Comparison of ENCODE assay signal across 15 cellular contexts in the genomic region with DNA sequence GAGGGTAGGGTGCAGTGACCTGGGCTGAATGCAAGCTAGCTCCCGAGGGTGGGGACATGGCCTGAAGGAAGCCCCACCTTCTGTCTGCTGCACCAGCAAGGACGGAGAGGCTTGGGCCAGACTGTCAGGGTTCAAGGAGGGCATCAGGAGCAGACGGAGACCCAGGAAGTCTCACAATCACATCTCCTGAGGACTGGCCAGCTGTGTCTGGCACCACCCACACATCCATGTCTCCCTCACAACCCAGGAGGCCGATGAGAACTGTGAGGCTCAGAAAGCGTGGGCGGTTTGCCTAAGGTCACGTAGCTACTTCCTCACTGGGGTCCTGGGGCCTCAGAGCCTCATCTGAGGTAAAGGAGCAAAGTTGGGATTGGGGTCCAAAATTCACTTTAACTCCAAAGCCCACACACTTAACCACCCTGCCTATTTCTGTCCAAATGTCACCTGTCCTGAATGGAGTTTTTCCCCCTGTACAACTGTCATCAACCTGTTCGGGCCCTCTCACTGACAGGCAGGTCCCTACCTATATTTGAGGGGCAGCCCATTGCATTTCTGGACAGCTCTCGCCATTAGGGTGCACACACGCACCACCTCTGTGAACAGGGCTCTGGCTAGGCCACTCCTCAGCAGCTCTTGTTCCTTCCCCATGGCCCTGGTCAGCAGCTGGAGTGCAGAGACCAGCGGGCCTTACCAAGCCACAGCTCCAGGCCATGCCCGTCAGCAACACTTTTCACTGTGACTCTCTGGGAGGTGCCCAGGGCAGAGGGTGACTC. TPM values are rescaled to one million over a fixed set of nuclear protein-coding genes. Genes with fewer than 3 reads are reported as not detected.
DNase-seq lines count a peak whose midpoint lies in the region; ATAC-seq and TF ChIP-seq lines count a peak whose summit lies in the region.
"Had no signal": no experiment of that assay in that cellular context is flagged by ENCODE, and none has a peak within 500 bp of the region (broad histone marks: within the 10 kb centered on the region; RNA-seq: fewer than 3 reads in every experiment).

No MANE protein-coding gene starts in this region.

- H3K4me1 Mint-ChIP-seq in natural killer cell treated with Interleukin-12 subunit alpha and Interleukin-12 subunit beta and Interleukin-15 and Interleukin-18, amount 100 ng/mL, for 72 hours (ENCODE audit: low read depth in 2 of 2), result peaks cover 42 to 45% of the 10 kb centered on the region in 2 donors
- H3K4me1 Mint-ChIP-seq in natural killer cell, result peaks cover 0 to 20% of the 10 kb centered on the region in 2 donors
- peaks cover 42 to 45% of the 10 kb centered on the region in 2 donors for H3K4me1 Mint-ChIP-seq in effector memory CD8-positive, alpha-beta T cell (ENCODE audit: low read depth in 2 of 2)
- H3K4me1 Mint-ChIP-seq in activated CD4-positive, alpha-beta T cell treated with anti-CD3 and anti-CD28 coated beads, Interleukin-2, amount 10 ng/mL, durations not matched to agents 7 days and 5 days, result peaks cover 28% of the 10 kb centered on the region

- in situ Hi-C loops in HAP-1 (cut with MboI; ENCODE audit: low sequenced_read_pairs), result no loop called here

- H3K27me3 Mint-ChIP-seq in natural killer cell treated with Interleukin-12 subunit alpha and Interleukin-12 subunit beta and Interleukin-15 and Interleukin-18, amount 100 ng/mL, for 72 hours, result peaks cover 0 to 8% of the 10 kb centered on the region in 2 donors
- peaks cover 14 to 22% of the 10 kb centered on the region in 2 donors for H3K27me3 Mint-ChIP-seq in natural killer cell (ENCODE audit: low read depth in 2 of 2)
- H3K27me3 Mint-ChIP-seq in effector memory CD8-positive, alpha-beta T cell, result peaks cover 8 to 38% of the 10 kb centered on the region in 2 donors
- peaks cover 6% of the 10 kb centered on the region for H3K27me3 Mint-ChIP-seq in activated CD4-positive, alpha-beta T cell treated with anti-CD3 and anti-CD28 coated beads, Interleukin-2, amount 10 ng/mL, durations not matched to agents 7 days and 5 days

- H3K36me3 Mint-ChIP-seq in natural killer cell treated with Interleukin-12 subunit alpha and Interleukin-12 subunit beta and Interleukin-15 and Interleukin-18, amount 100 ng/mL, for 72 hours, result no peaks in the 10 kb centered on the region
- no peaks in the 10 kb centered on the region for H3K36me3 Mint-ChIP-seq in natural killer cell
- peaks cover 12% of the 10 kb centered on the region for H3K36me3 Mint-ChIP-seq in effector memory CD8-positive, alpha-beta T cell (ENCODE audit: insufficient read depth)
- H3K36me3 Mint-ChIP-seq in activated CD4-positive, alpha-beta T cell treated with anti-CD3 and anti-CD28 coated beads, Interleukin-2, amount 10 ng/mL, durations not matched to agents 7 days and 5 days (ENCODE audit: low read depth), result no peaks in the 10 kb centered on the region
- H3K36me3 Mint-ChIP-seq: activated naive CD4-positive, alpha-beta T cell treated with anti-CD3 and anti-CD28 coated beads, Interleukin-2, amount 50 U/mL, for 24 hours; WTC11 had no signal

- no peak for ATAC-seq in natural killer cell treated with Interleukin-12 subunit alpha and Interleukin-12 subunit beta and Interleukin-15 and Interleukin-18, amount 100 ng/mL, for 72 hours
- no peak for ATAC-seq in natural killer cell
- ATAC-seq in effector memory CD8-positive, alpha-beta T cell (replicated peaks), result no peak
- ATAC-seq in GM18870 (IDR thresholded peaks at IDR 0.05; ENCODE audit: unreplicated experiment), result no peak
- ATAC-seq: gastroesophageal sphincter, WTC11 had no signal

- intact Hi-C loops in natural killer cell (cut with micrococcal nuclease) (no loop called here), stomach (cut with DNase I; ENCODE audit: low total_unique reads) (no loop called here)

- WGBS in stomach, 5 donors, result 79 to 83% (median 81%) methylated on average over 10 to 12 of the region's 12 CpGs

- H3K9me3 ChIP-seq in stomach, result no peaks in the 10 kb centered on the region
- no peaks in the 10 kb centered on the region for H3K9me3 ChIP-seq in HAP-1
- H3K9me3 ChIP-seq: colonic mucosa, gastroesophageal sphincter, spleen had no signal

- H3K27me3 ChIP-seq in stomach (peaks cover 0 to 18% (median 7%) of the 10 kb centered on the region in 3 donors), HAP-1 (ENCODE audit: low read depth) (no peaks in the 10 kb centered on the region)

- H3K9me3 Mint-ChIP-seq in natural killer cell treated with Interleukin-12 subunit alpha and Interleukin-12 subunit beta and Interleukin-15 and Interleukin-18, amount 100 ng/mL, for 72 hours, result no peaks in the 10 kb centered on the region
- H3K9me3 Mint-ChIP-seq in natural killer cell, result no peaks in the 10 kb centered on the region
- no peaks in the 10 kb centered on the region for H3K9me3 Mint-ChIP-seq in effector memory CD8-positive, alpha-beta T cell
- H3K9me3 Mint-ChIP-seq in activated CD4-positive, alpha-beta T cell treated with anti-CD3 and anti-CD28 coated beads, Interleukin-2, amount 10 ng/mL, durations not matched to agents 7 days and 5 days, result no peaks in the 10 kb centered on the region
- H3K9me3 Mint-ChIP-seq: activated naive CD4-positive, alpha-beta T cell treated with anti-CD3 and anti-CD28 coated beads, Interleukin-2, amount 50 U/mL, for 24 hours; neural crest cell; WTC11 had no signal

- no peak overlapping the region for H3K27ac ChIP-seq in stomach
- H3K27ac ChIP-seq: colonic mucosa, gastroesophageal sphincter, spleen had no signal

- no peak for TF ChIP-seq CTCF in natural killer cell (IDR thresholded peaks at IDR 0.05)
- TF ChIP-seq CTCF in NB4 (IDR thresholded peaks at IDR 0.05; ENCODE audit: low read depth, low read length), result no peak
- no peak for TF ChIP-seq CTCF in stomach (IDR thresholded peaks at IDR 0.05)

- H3K36me3 ChIP-seq in stomach, result no peaks in the 10 kb centered on the region
- H3K36me3 ChIP-seq in HAP-1 (replicated peaks), result no peaks in the 10 kb centered on the region
- H3K36me3 ChIP-seq: colonic mucosa, gastroesophageal sphincter, spleen had no signal

- TF ChIP-seq POLR2A in NB4 (IDR thresholded peaks at IDR 0.05; ENCODE audit: extremely low read depth, insufficient read length) (no peak), stomach (IDR thresholded peaks at IDR 0.05) (no peak)

- no peak for DNase-seq in natural killer cell treated with Interleukin-12 subunit alpha and Interleukin-12 subunit beta and Interleukin-15 and Interleukin-18, amount 100 ng/mL, for 72 hours (ENCODE audit: low spot score)
- DNase-seq in natural killer cell (no peak), NB4 (ENCODE audit: low read depth) (peak; percentile 80), stomach (peak; percentile 22), HAP-1 (ENCODE audit: low spot score in 2 of 2) (no peak)
- no peak for DNase-seq in effector memory CD8-positive, alpha-beta T cell
- no peak for DNase-seq in activated CD4-positive, alpha-beta T cell treated with anti-CD3 and anti-CD28 coated beads, Interleukin-2, amount 10 ng/mL, durations not matched to agents 7 days and 5 days
- DNase-seq: colonic mucosa, spleen had no signal

- H3K4me1 ChIP-seq in stomach (peaks cover 5 to 18% (median 15%) of the 10 kb centered on the region in 4 donors), HAP-1 (no peaks in the 10 kb centered on the region; the same call in 1 of the 2 replicates)

- no peak overlapping the region for H3K4me3 ChIP-seq in NB4 (ENCODE audit: low read depth, low read length)
- H3K4me3 ChIP-seq in stomach, result no peak overlapping the region
- no peak overlapping the region for H3K4me3 ChIP-seq in HAP-1
- H3K4me3 ChIP-seq: colonic mucosa, gastroesophageal sphincter, spleen had no signal

- POLR2A ChIA-PET in activated CD4-positive, alpha-beta T cell treated with anti-CD3 and anti-CD28 coated beads, Interleukin-2, amount 10 ng/mL, durations not matched to agents 7 days and 5 days (lab: Charles Lee), result no interaction called here

- peak overlapping the region; percentile 15 for H3K4me3 Mint-ChIP-seq in natural killer cell treated with Interleukin-12 subunit alpha and Interleukin-12 subunit beta and Interleukin-15 and Interleukin-18, amount 100 ng/mL, for 72 hours
- no peak overlapping the region for H3K4me3 Mint-ChIP-seq in natural killer cell
- no peak overlapping the region for H3K4me3 Mint-ChIP-seq in effector memory CD8-positive, alpha-beta T cell
- H3K4me3 Mint-ChIP-seq in activated CD4-positive, alpha-beta T cell treated with anti-CD3 and anti-CD28 coated beads, Interleukin-2, amount 10 ng/mL, durations not matched to agents 7 days and 5 days, result no peak overlapping the region
- H3K4me3 Mint-ChIP-seq: activated naive CD4-positive, alpha-beta T cell treated with anti-CD3 and anti-CD28 coated beads, Interleukin-2, amount 50 U/mL, for 24 hours; neural crest cell; WTC11 had no signal

- CTCF ChIA-PET in activated CD4-positive, alpha-beta T cell treated with anti-CD3 and anti-CD28 coated beads, Interleukin-2, amount 10 ng/mL, durations not matched to agents 7 days and 5 days (lab: Charles Lee), result interaction anchor here (0.7 to 1.4 kb wide), 3 partner anchors 12 to 23 kb away, joined by 4 to 5 read pairs (median 4); partner anchors contain the start of gene IL4

- TF ChIP-seq EP300 in stomach (IDR thresholded peaks at IDR 0.05), result no peak

- H3K27ac Mint-ChIP-seq in natural killer cell treated with Interleukin-12 subunit alpha and Interleukin-12 subunit beta and Interleukin-15 and Interleukin-18, amount 100 ng/mL, for 72 hours, result peak overlapping the region in 1 of 2 donors; percentile 14
- no peak overlapping the region for H3K27ac Mint-ChIP-seq in natural killer cell
- H3K27ac Mint-ChIP-seq in effector memory CD8-positive, alpha-beta T cell, result peak overlapping the region; percentile 71 to 99
- H3K27ac Mint-ChIP-seq in activated CD4-positive, alpha-beta T cell treated with anti-CD3 and anti-CD28 coated beads, Interleukin-2, amount 10 ng/mL, durations not matched to agents 7 days and 5 days, result no peak overlapping the region
- H3K27ac Mint-ChIP-seq: activated naive CD4-positive, alpha-beta T cell treated with anti-CD3 and anti-CD28 coated beads, Interleukin-2, amount 50 U/mL, for 24 hours; WTC11 had no signal

RNA-seq across cellular contexts. Expression of gene IL13, which starts 3.4 kb away (rescaled TPM):
- total RNA-seq in natural killer cell treated with Interleukin-12 subunit alpha and Interleukin-12 subunit beta and Interleukin-15 and Interleukin-18, amount 100 ng/mL, for 72 hours, result 10 to 100 TPM in 1 of 2 donors, 1 to 10 TPM in 1; 8.4 to 19.6 TPM
- total RNA-seq in natural killer cell (1 to 10 TPM in 1 of 3 donors, under 1 TPM in 1, not detected in 1; 0.80 to 1.4 TPM), stomach (under 1 TPM in 1 of 5 donors, not detected in 4; 0.55 TPM)
- not detected for polyA plus RNA-seq in stomach
- 1 to 10 TPM; 2.5 to 2.8 TPM for total RNA-seq in activated CD4-positive, alpha-beta T cell treated with anti-CD3 and anti-CD28 coated beads, Interleukin-2, amount 10 ng/mL, durations not matched to agents 7 days and 5 days
- total RNA-seq: colonic mucosa, gastroesophageal sphincter, neural crest cell, spleen, WTC11 had no signal
- polyA plus RNA-seq: BJ had no signal

RNA-seq across cellular contexts. Expression of gene IL4, which starts 12.4 kb away (rescaled TPM):
- 1 to 10 TPM in 1 of 2 donors, not detected in 1; 2.6 TPM for total RNA-seq in natural killer cell treated with Interleukin-12 subunit alpha and Interleukin-12 subunit beta and Interleukin-15 and Interleukin-18, amount 100 ng/mL, for 72 hours
- total RNA-seq in natural killer cell (1 to 10 TPM in 1 of 3 donors, not detected in 2; 8.1 TPM), stomach (not detected)
- not detected for polyA plus RNA-seq in stomach
- total RNA-seq in activated CD4-positive, alpha-beta T cell treated with anti-CD3 and anti-CD28 coated beads, Interleukin-2, amount 10 ng/mL, durations not matched to agents 7 days and 5 days, result not detected
- total RNA-seq: colonic mucosa, gastroesophageal sphincter, neural crest cell, spleen, WTC11 had no signal
- polyA plus RNA-seq: BJ, spleen had no signal

Comparison
In these comparisons a context has a peak if more than half of its experiments do, and no peak if none do; other contexts are left out.
1. DNase-seq: peak in NB4 (single experiment) and stomach (single experiment); none in natural killer cell treated with Interleukin-12 subunit alpha and Interleukin-12 subunit beta and Interleukin-15 and Interleukin-18, amount 100 ng/mL, for 72 hours (single experiment), natural killer cell (single experiment), effector memory CD8-positive, alpha-beta T cell (0 of 3), HAP-1 (0 of 2) and activated CD4-positive, alpha-beta T cell treated with anti-CD3 and anti-CD28 coated beads, Interleukin-2, amount 10 ng/mL, durations not matched to agents 7 days and 5 days (single experiment).
2. H3K27ac Mint-ChIP-seq: peak in effector memory CD8-positive, alpha-beta T cell (2 of 2); none in natural killer cell (0 of 2) and activated CD4-positive, alpha-beta T cell treated with anti-CD3 and anti-CD28 coated beads, Interleukin-2, amount 10 ng/mL, durations not matched to agents 7 days and 5 days (single experiment).